8 cellular contexts compared by ENCODE assay signal in genomic region chr17:6467567-6467966, GRCh38. TPM values are rescaled to one million over a fixed set of nuclear protein-coding genes. Genes with fewer than 3 reads are reported as not detected.
"Had no signal": no experiment of that assay in that cellular context is flagged by ENCODE, and none has a peak within 500 bp of the region (broad histone marks: within the 10 kb centered on the region; RNA-seq: fewer than 3 reads in every experiment).

No MANE protein-coding gene starts in this region.

- H3K9ac ChIP-seq: GM23248 had no signal

- H3K4me3 ChIP-seq: GM23248, K562 had no signal

- H3K27ac Mint-ChIP-seq: H9, HFFc6 had no signal

- H3K4me3 Mint-ChIP-seq: H9, HFFc6 had no signal

- H3K27ac ChIP-seq: GM23248 had no signal

- ATAC-seq: K562 had no signal

- H2AFZ ChIP-seq: GM23248 had no signal

- H3K9me3 Mint-ChIP-seq: HFFc6 had no signal

- DNase-seq: GM23248, GOT3, H9, HCEC 1CT, HFFc6, IMR-90 had no signal

RNA-seq across cellular contexts. Expression of gene AIPL1, which starts 32.6 kb away (rescaled TPM):
- total RNA-seq: GM23248, HFFc6, HT-29, IMR-90, K562 had no signal
- polyA plus RNA-seq: GM23248, IMR-90, K562 had no signal
